5 cellular contexts compared by ENCODE assay signal in the genomic region with DNA sequence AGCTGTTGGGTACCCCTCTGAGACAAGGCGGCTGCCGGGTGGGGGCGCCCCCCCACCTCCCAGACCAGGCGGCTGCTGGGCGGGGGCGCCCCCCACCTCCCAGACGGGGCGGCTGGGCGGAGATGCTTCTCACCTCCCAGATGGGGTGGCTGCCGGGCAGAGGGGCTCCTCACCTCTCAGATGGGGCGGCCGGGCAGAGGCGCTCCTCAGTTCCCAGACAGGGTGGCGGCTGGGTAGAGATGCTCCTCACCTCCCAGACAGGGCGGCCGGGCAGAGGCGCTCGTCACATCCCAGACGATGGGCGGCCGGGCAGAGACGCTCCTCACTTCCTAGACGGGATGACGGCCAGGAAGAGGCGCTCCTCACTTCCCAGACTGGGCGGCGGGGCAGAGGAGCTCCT. TPM values are rescaled to one million over a fixed set of nuclear protein-coding genes. Genes with fewer than 3 reads are reported as not detected.
A peak's percentile ranks its signal among the peaks of the same experiment; 100 is the strongest.
DNase-seq lines count a peak whose midpoint lies in the region; ATAC-seq and TF ChIP-seq lines count a peak whose summit lies in the region.
"Not testable (repeated sequence)": the region's sequence is repeated elsewhere in the genome, so short reads cannot be mapped to it uniquely, and the experiment has no call there.

No MANE protein-coding gene starts in this region.

- H3K9me3 Mint-ChIP-seq in central memory CD8-positive, alpha-beta T cell; memory B cell: not testable (repeated sequence)
- peaks cover 30% of the 10 kb centered on the region for H3K9me3 Mint-ChIP-seq in glutamatergic neuron (ENCODE audit: unreplicated experiment)

- H3K36me3 ChIP-seq in DND-41 (ENCODE audit: insufficient read depth, low read length): not testable (repeated sequence)

- H3K9me3 ChIP-seq in DND-41 (ENCODE audit: insufficient read depth, low read length, severe bottlenecking): peaks cover 11% of the 10 kb centered on the region

- DNase-seq in DND-41 (peak; percentile 31), glutamatergic neuron (peak; percentile 45), mesenteric fat pad (ENCODE audit: low spot score) (peak; percentile 72)
- DNase-seq in central memory CD8-positive, alpha-beta T cell (ENCODE audit: low spot score in 2 of 2); memory B cell (ENCODE audit: low spot score in 2 of 2): not testable (repeated sequence)

- H3K27me3 Mint-ChIP-seq in central memory CD8-positive, alpha-beta T cell; memory B cell: not testable (repeated sequence)
- peaks cover 11% of the 10 kb centered on the region for H3K27me3 Mint-ChIP-seq in glutamatergic neuron (ENCODE audit: unreplicated experiment)

- H3K4me1 Mint-ChIP-seq in central memory CD8-positive, alpha-beta T cell: peaks cover 67% of the 10 kb centered on the region
- H3K4me1 Mint-ChIP-seq in glutamatergic neuron (ENCODE audit: low read depth, unreplicated experiment) (peaks cover 20% of the 10 kb centered on the region), memory B cell (peaks cover 30% of the 10 kb centered on the region)

- H3K4me1 ChIP-seq in DND-41 (ENCODE audit: insufficient read depth, low read length): peaks cover 25% of the 10 kb centered on the region

- H3K79me2 ChIP-seq in DND-41 (ENCODE audit: insufficient read depth, low read length): peaks cover 80% of the 10 kb centered on the region

- H3K9ac ChIP-seq in DND-41 (ENCODE audit: low read depth, low read length): not testable (repeated sequence)

- not testable (repeated sequence) for ATAC-seq in DND-41 (ENCODE audit: insufficient read depth, low read depth); central memory CD8-positive, alpha-beta T cell (replicated peaks; ENCODE audit: extremely low read depth, poor library complexity, severe bottlenecking); memory B cell (ENCODE audit: low read depth)

- not testable (repeated sequence) for H2AFZ ChIP-seq in DND-41 (ENCODE audit: low read depth, low read length)

- TF ChIP-seq CTCF in DND-41 (IDR thresholded peaks at IDR 0.05; ENCODE audit: borderline replicate concordance, extremely low read depth, low read length, poor library complexity, severe bottlenecking); glutamatergic neuron (IDR thresholded peaks at IDR 0.05; ENCODE audit: partially characterized antibody, unreplicated experiment): not testable (repeated sequence)

- peak overlapping the region; percentile 16 for H3K4me3 Mint-ChIP-seq in central memory CD8-positive, alpha-beta T cell
- not testable (repeated sequence) for H3K4me3 Mint-ChIP-seq in glutamatergic neuron (ENCODE audit: unreplicated experiment); memory B cell

- not testable (repeated sequence) for H3K27ac ChIP-seq in DND-41 (ENCODE audit: low read length)

- H3K4me2 ChIP-seq in DND-41 (ENCODE audit: insufficient read depth, low read length): not testable (repeated sequence)

- not testable (repeated sequence) for H3K27me3 ChIP-seq in DND-41 (ENCODE audit: insufficient read depth, low read length, poor library complexity)

- H3K36me3 Mint-ChIP-seq in central memory CD8-positive, alpha-beta T cell (ENCODE audit: insufficient read depth): peaks cover 15% of the 10 kb centered on the region
- H3K36me3 Mint-ChIP-seq in glutamatergic neuron (ENCODE audit: unreplicated experiment) (peaks cover 24% of the 10 kb centered on the region), memory B cell (peaks cover 11% of the 10 kb centered on the region)

- H3K27ac Mint-ChIP-seq in central memory CD8-positive, alpha-beta T cell (ENCODE audit: low read depth): peak overlapping the region; percentile 53
- H3K27ac Mint-ChIP-seq in glutamatergic neuron (ENCODE audit: unreplicated experiment): not testable (repeated sequence)
- peak overlapping the region; percentile 53 for H3K27ac Mint-ChIP-seq in memory B cell

- not testable (repeated sequence) for H4K20me1 ChIP-seq in DND-41 (ENCODE audit: insufficient read depth, low read length)

- H3K4me3 ChIP-seq in DND-41 (ENCODE audit: low read depth in 1 of 2, low read length in 2 of 2): not testable (repeated sequence)

RNA-seq across cellular contexts. Expression of gene ATP9B, which starts 3.5 kb away (rescaled TPM):
- total RNA-seq in glutamatergic neuron (ENCODE audit: unreplicated experiment) (62.6 TPM), mesenteric fat pad (28.3 TPM)
